ENCODE assay signal across 8 cellular contexts in genomic region chr17:7857724-7858486, GRCh38. TPM values are rescaled to one million over a fixed set of nuclear protein-coding genes. Genes with fewer than 3 reads are reported as not detected.
DNase-seq lines count a peak whose midpoint lies in the region; ATAC-seq, FAIRE-seq and TF ChIP-seq lines count a peak whose summit lies in the region.

TSS of gene CYB5D1 (plus strand) at chr17:7858003. CDS start at chr17:7858135, 132 bp downstream.

- 1% methylated on average over 32 to 41 of the region's 48 CpGs for WGBS in esophagus squamous epithelium, 2 donors

- H3K27me3 ChIP-seq in esophagus squamous epithelium, result no peaks in the 10 kb centered on the region

- intact Hi-C loops in esophagus squamous epithelium (cut with DNase I), result no loop called here

- H3K4me1 Mint-ChIP-seq in naive B cell, result peaks cover 3 to 10% (median 4%) of the 10 kb centered on the region in 3 donors
- H3K4me1 Mint-ChIP-seq in stimulated activated naive B cell treated with anti-CD40 and anti-IgM and Interleukin-4, amounts not matched to agents 10 μg/mL and 1 μg/mL and 100 μg/mL, for 72 hours, result peaks cover 10 to 20% of the 10 kb centered on the region in 2 donors

- TF ChIP-seq POLR2A in esophagus squamous epithelium (IDR thresholded peaks at IDR 0.05), result peak in 2 of 4 donors; percentile 40 to 45

- peak within 1 kb of the TSS in 1 of 8 donors; percentile 72 for H3K4me3 Mint-ChIP-seq in naive B cell
- H3K4me3 Mint-ChIP-seq in stimulated activated naive B cell treated with anti-CD40 and anti-IgM and Interleukin-4, amounts not matched to agents 10 μg/mL and 1 μg/mL and 100 μg/mL, for 72 hours, result no peak within 1 kb of the TSS

- FAIRE-seq in HTR-8/SVneo (lab: Jason Lieb, UNC), result peak; percentile 85

- H3K4me1 ChIP-seq in esophagus squamous epithelium, result peaks cover 23 to 60% (median 30%) of the 10 kb centered on the region in 3 donors

- ATAC-seq in GM21390 (IDR thresholded peaks at IDR 0.05; ENCODE audit: unreplicated experiment) (peak; percentile 22), naive B cell (ENCODE audit: low read depth in 2 of 2) (peak; percentile 53 to 57)
- ATAC-seq in stimulated activated naive B cell treated with anti-CD40 and anti-IgM and Interleukin-4, amounts not matched to agents 10 μg/mL and 1 μg/mL and 100 μg/mL, for 72 hours (replicated peaks), result peak; percentile 56 to 59

- DNase-seq in COLO829 (ENCODE audit: low spot score) (peak; percentile 74), HTR-8/SVneo (ENCODE audit: insufficient read length, low spot score) (peak; percentile 78), OCI-M2 (lab: John Stamatoyannopoulos, UW; ENCODE audit: unreplicated experiment) (peak; percentile 93), activated T-cell treated with anti-CD3 and anti-CD28 coated beads for 48 hours (ENCODE audit: low read depth) (peak; percentile 80), esophagus squamous epithelium (lab: John Stamatoyannopoulos, UW) (peak; percentile 80), naive B cell (peak; percentile 92)
- DNase-seq in stimulated activated naive B cell treated with anti-CD40 and anti-IgM and Interleukin-4, amounts not matched to agents 10 μg/mL and 1 μg/mL and 100 μg/mL, for 72 hours, result peak; percentile 89

- peak within 1 kb of the TSS in 2 of 6 donors; percentile 23 to 83 for H3K27ac Mint-ChIP-seq in naive B cell
- H3K27ac Mint-ChIP-seq in stimulated activated naive B cell treated with anti-CD40 and anti-IgM and Interleukin-4, amounts not matched to agents 10 μg/mL and 1 μg/mL and 100 μg/mL, for 72 hours, result no peak within 1 kb of the TSS

- H3K9me3 Mint-ChIP-seq in naive B cell, result no peaks in the 10 kb centered on the region
- H3K9me3 Mint-ChIP-seq in stimulated activated naive B cell treated with anti-CD40 and anti-IgM and Interleukin-4, amounts not matched to agents 10 μg/mL and 1 μg/mL and 100 μg/mL, for 72 hours, result no peaks in the 10 kb centered on the region

- H3K27ac ChIP-seq in esophagus squamous epithelium, result peak within 1 kb of the TSS; percentile 82 to 97 (median 96)

- no peaks in the 10 kb centered on the region for H3K27me3 Mint-ChIP-seq in naive B cell
- no peaks in the 10 kb centered on the region for H3K27me3 Mint-ChIP-seq in stimulated activated naive B cell treated with anti-CD40 and anti-IgM and Interleukin-4, amounts not matched to agents 10 μg/mL and 1 μg/mL and 100 μg/mL, for 72 hours

- TF ChIP-seq CTCF in esophagus squamous epithelium (IDR thresholded peaks at IDR 0.05), result peak in 1 of 6 experiments; percentile 31

- no peaks in the 10 kb centered on the region for H3K36me3 Mint-ChIP-seq in naive B cell
- peaks cover 23 to 35% of the 10 kb centered on the region in 2 donors for H3K36me3 Mint-ChIP-seq in stimulated activated naive B cell treated with anti-CD40 and anti-IgM and Interleukin-4, amounts not matched to agents 10 μg/mL and 1 μg/mL and 100 μg/mL, for 72 hours

- H3K36me3 ChIP-seq in esophagus squamous epithelium, result peaks cover 0 to 45% (median 0%) of the 10 kb centered on the region in 3 donors

- H3K9me3 ChIP-seq in esophagus squamous epithelium, result no peaks in the 10 kb centered on the region

- H3K4me3 ChIP-seq in esophagus squamous epithelium, result peak within 1 kb of the TSS; percentile 51 to 81 (median 76)

RNA-seq across cellular contexts. Expression of gene CYB5D1, which starts in this region (rescaled TPM):
- total RNA-seq in esophagus squamous epithelium, result 1 to 10 TPM; 3.8 to 9.3 (median 7.5) TPM
- polyA plus RNA-seq in naive B cell (ENCODE audit: low read depth in 6 of 6), result 1 to 10 TPM; 3.4 to 5.2 (median 3.7) TPM

Comparison
In these comparisons a context has a peak if more than half of its experiments do, and no peak if none do; other contexts are left out.
1. Peak in every context shown above with its lines: DNase-seq, ATAC-seq, H3K4me3 ChIP-seq and H3K27ac ChIP-seq.